Comparison of ENCODE assay signal across 12 cellular contexts in genomic region chr10:94108200-94108599, GRCh38.
A peak's percentile ranks its signal among the peaks of the same experiment; 100 is the strongest.
DNase-seq lines count a peak whose midpoint lies in the region; ATAC-seq and TF ChIP-seq lines count a peak whose summit lies in the region.
"Had no signal": no experiment of that assay in that cellular context is flagged by ENCODE, and none has a peak within 500 bp of the region (broad histone marks: within the 10 kb centered on the region; RNA-seq: fewer than 3 reads in every experiment).

No MANE protein-coding gene starts in this region.

- in situ Hi-C loops in brain microvascular endothelial cell (cut with HindIII; ENCODE audit: low pct_ligation_motif_present, low sequenced_read_pairs), result no loop called here

- CTCF ChIA-PET in BJ (lab: Yijun Ruan, JAX), result interaction anchor here (0.6 to 1.8 kb wide), 2 partner anchors 18 to 32 kb away, joined by 3 to 4 read pairs; no protein-coding TSS in a partner anchor

- H3K4me1 ChIP-seq in mucosa of descending colon (ENCODE audit: low read depth), result no peaks in the 10 kb centered on the region

- no peaks in the 10 kb centered on the region for H3K27me3 ChIP-seq in BJ (ENCODE audit: control insufficient read depth, insufficient read depth, low read length)
- H3K27me3 ChIP-seq in brain microvascular endothelial cell (replicated peaks), result no peaks in the 10 kb centered on the region
- H3K27me3 ChIP-seq: gastrocnemius medialis had no signal

- POLR2A ChIA-PET in BJ (lab: Charles Lee), result interaction anchor here (0.8 kb wide), 1 partner anchor 10 kb away, joined by 3 read pairs; no protein-coding TSS in a partner anchor

- H3K27ac ChIP-seq in brain microvascular endothelial cell, result peak overlapping the region; percentile 61
- H3K27ac ChIP-seq: gastrocnemius medialis, PC-9, skin epidermis had no signal

- TF ChIP-seq CTCF in BJ (IDR thresholded peaks at IDR 0.05; ENCODE audit: insufficient read depth, low read depth, low read length) (no peak), brain microvascular endothelial cell (IDR thresholded peaks at IDR 0.05; ENCODE audit: low read depth, low read length, missing control alignments) (no peak), mucosa of descending colon (IDR thresholded peaks at IDR 0.05) (no peak)

- H3K36me3 ChIP-seq in BJ (ENCODE audit: control insufficient read depth, insufficient read depth, low read length) (no peaks in the 10 kb centered on the region), brain microvascular endothelial cell (replicated peaks) (no peaks in the 10 kb centered on the region), mucosa of descending colon (ENCODE audit: low read depth) (no peaks in the 10 kb centered on the region)
- H3K36me3 ChIP-seq: gastrocnemius medialis had no signal

- H3K9me3 ChIP-seq in mucosa of descending colon, result no peaks in the 10 kb centered on the region
- H3K9me3 ChIP-seq: gastrocnemius medialis had no signal

- DNase-seq in BJ (ENCODE audit: low read depth) (peak; percentile 47), brain microvascular endothelial cell (peak; percentile 92), mucosa of descending colon (no peak), NCI-H524 (lab: John Stamatoyannopoulos, UW) (no peak), DMS 273 treated with DMSO at 0.1 percent for 48 hours (lab: John Stamatoyannopoulos, UW) (no peak), NCI-H2029 (lab: John Stamatoyannopoulos, UW) (no peak)
- DNase-seq: gastrocnemius medialis, left cardiac atrium, PC-9 had no signal

- ATAC-seq in HG03432 (IDR thresholded peaks at IDR 0.05; ENCODE audit: unreplicated experiment) (peak; percentile 45), mucosa of descending colon (peak; percentile 25), GM18868 (IDR thresholded peaks at IDR 0.05; ENCODE audit: unreplicated experiment) (no peak)
- ATAC-seq: gastrocnemius medialis had no signal

- intact Hi-C loops in mucosa of descending colon (cut with DNase I, micrococcal nuclease), result no loop called here

- no peak overlapping the region for H3K4me3 ChIP-seq in BJ (ENCODE audit: low read depth, low read length)
- no peak overlapping the region for H3K4me3 ChIP-seq in brain microvascular endothelial cell (ENCODE audit: low read depth, low read length)
- H3K4me3 ChIP-seq in mucosa of descending colon, result no peak overlapping the region
- H3K4me3 ChIP-seq: gastrocnemius medialis, PC-9, skin epidermis had no signal

Comparison
In these comparisons a context has a peak if more than half of its experiments do, and no peak if none do; other contexts are left out.
1. DNase-seq: peak in BJ (single experiment) and brain microvascular endothelial cell (single experiment); none in mucosa of descending colon (0 of 3), NCI-H524 (0 of 2), DMS 273 treated with DMSO at 0.1 percent for 48 hours (single experiment) and NCI-H2029 (single experiment).